1 cellular context compared by ENCODE assay signal in genomic region chr13:98528663-98529064, GRCh38.
TF ChIP-seq lines count a peak whose summit lies in the region.

No MANE protein-coding gene starts in this region.

TF ChIP-seq in GM23338, 12 proteins besides CTCF, POLR2A, EP300 and RAD21 (continued from another document):
- TF ChIP-seq REST (IDR thresholded peaks at IDR 0.05; ENCODE audit: unreplicated experiment) (no peak), POLR2AphosphoS5 (IDR thresholded peaks at IDR 0.05; ENCODE audit: low read depth) (no peak), ZNF462 (CRISPR knock-in tag; IDR thresholded peaks at IDR 0.05) (no peak)
